ENCODE assay signal across 9 cellular contexts in the genomic region with DNA sequence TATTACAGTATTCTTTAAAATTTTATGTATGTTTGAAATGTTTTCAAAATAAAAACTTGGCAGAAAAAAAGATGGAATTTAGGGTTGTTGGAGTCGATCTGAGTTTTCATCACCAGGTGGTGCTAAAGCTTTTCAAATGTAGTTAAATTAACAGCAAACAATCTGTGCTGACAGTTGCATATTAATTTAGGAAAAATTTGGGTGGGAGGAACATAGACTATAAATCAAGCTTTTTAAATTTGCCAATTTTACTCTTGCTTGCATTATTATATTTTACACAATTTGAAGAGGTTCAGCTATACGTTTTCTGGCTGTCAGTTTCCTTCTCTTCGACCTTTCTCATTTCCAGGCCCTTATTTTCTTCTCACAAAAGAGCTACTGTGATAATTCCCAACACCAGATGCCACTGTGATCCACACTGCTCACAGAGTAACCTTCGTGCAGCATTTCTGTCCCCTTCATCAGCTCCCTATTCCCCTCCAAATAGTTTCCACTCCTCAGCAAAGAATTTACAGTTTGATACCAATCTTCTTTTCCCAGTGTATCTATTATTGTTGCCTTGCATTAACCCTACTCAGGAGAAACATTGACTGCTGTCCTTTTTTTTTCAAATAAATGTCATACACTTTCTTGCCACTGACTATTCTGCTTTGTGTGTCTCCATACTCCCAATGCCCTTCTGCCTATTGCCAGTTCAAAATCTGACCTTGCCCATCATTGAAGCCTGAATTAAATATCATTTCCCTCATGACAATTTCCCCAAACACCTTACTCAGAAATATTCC. TPM values are rescaled to one million over a fixed set of nuclear protein-coding genes. Genes with fewer than 3 reads are reported as not detected.
DNase-seq lines count a peak whose midpoint lies in the region; ATAC-seq and TF ChIP-seq lines count a peak whose summit lies in the region.
"Had no signal": no experiment of that assay in that cellular context is flagged by ENCODE, and none has a peak within 500 bp of the region (broad histone marks: within the 10 kb centered on the region; RNA-seq: fewer than 3 reads in every experiment).

No MANE protein-coding gene starts in this region.

- no peak overlapping the region for H3K4me3 ChIP-seq in thoracic aorta
- H3K4me3 ChIP-seq: BLaER1 treated with 17β-estradiol and CSF1 and Interleukin-3, amounts not matched to agents 10 nM and 100 nM had no signal

- no peak overlapping the region for H3K27ac Mint-ChIP-seq in activated T-cell treated with anti-CD3 and anti-CD28 coated beads, Interleukin-2, amount 50 U/mL, for 72 hours

- no peaks in the 10 kb centered on the region for H3K4me1 ChIP-seq in thoracic aorta (ENCODE audit: control insufficient read depth in 1 of 2, low read depth in 2 of 2)
- H3K4me1 ChIP-seq: BLaER1 treated with 17β-estradiol and CSF1 and Interleukin-3, amounts not matched to agents 10 nM and 100 nM had no signal

- no peaks in the 10 kb centered on the region for H3K27me3 Mint-ChIP-seq in activated T-cell treated with anti-CD3 and anti-CD28 coated beads, Interleukin-2, amount 50 U/mL, for 72 hours (ENCODE audit: low read depth)
- peaks cover 5% of the 10 kb centered on the region for H3K27me3 Mint-ChIP-seq in activated T-cell treated with anti-CD3 and anti-CD28 coated beads, Interleukin-2, amount 50 U/mL, for 4 hours (ENCODE audit: low read depth)

- H3K9me3 ChIP-seq in thoracic aorta = no peaks in the 10 kb centered on the region
- H3K9me3 ChIP-seq: BLaER1 treated with 17β-estradiol and CSF1 and Interleukin-3, amounts not matched to agents 10 nM and 100 nM had no signal

- ATAC-seq in thoracic aorta (ENCODE audit: insufficient number of reproducible peaks, low FRiP score, low read depth) = no peak
- no peak for ATAC-seq in activated T-cell treated with anti-CD3 and anti-CD28 coated beads, Interleukin-2, amount 50 U/mL, for 72 hours (replicated peaks in 1 of 2)
- ATAC-seq in activated T-cell treated with anti-CD3 and anti-CD28 coated beads, Interleukin-2, amount 50 U/mL, for 4 hours = no peak

- no peaks in the 10 kb centered on the region for H3K4me1 Mint-ChIP-seq in activated T-cell treated with anti-CD3 and anti-CD28 coated beads, Interleukin-2, amount 50 U/mL, for 72 hours (ENCODE audit: low read depth)
- H3K4me1 Mint-ChIP-seq in activated T-cell treated with anti-CD3 and anti-CD28 coated beads, Interleukin-2, amount 50 U/mL, for 4 hours (ENCODE audit: low read depth) = no peaks in the 10 kb centered on the region

- peak; percentile 50 for TF ChIP-seq CTCF in thoracic aorta (IDR thresholded peaks at IDR 0.05)

- H3K27me3 ChIP-seq in thoracic aorta (replicated peaks; ENCODE audit: insufficient read depth) = no peaks in the 10 kb centered on the region
- H3K27me3 ChIP-seq: BLaER1 treated with 17β-estradiol and CSF1 and Interleukin-3, amounts not matched to agents 10 nM and 100 nM had no signal

- DNase-seq in DMS53 (lab: John Stamatoyannopoulos, UW) (peak; percentile 47), DMS53 treated with DMSO at 0.1 percent for 48 hours (lab: John Stamatoyannopoulos, UW; ENCODE audit: unreplicated experiment) (no peak), NAMALWA (ENCODE audit: low spot score) (peak; percentile 51), amniotic stem cell (lab: John Stamatoyannopoulos, UW) (peak; percentile 19), iris pigment epithelial cell (ENCODE audit: low read depth) (peak; percentile 46), thoracic aorta (ENCODE audit: low spot score) (no peak)
- no peak for DNase-seq in activated T-cell treated with anti-CD3 and anti-CD28 coated beads, Interleukin-2, amount 50 U/mL, for 72 hours
- no peak for DNase-seq in activated T-cell treated with anti-CD3 and anti-CD28 coated beads, Interleukin-2, amount 50 U/mL, for 4 hours

- H3K9me3 Mint-ChIP-seq in activated T-cell treated with anti-CD3 and anti-CD28 coated beads, Interleukin-2, amount 50 U/mL, for 72 hours = no peaks in the 10 kb centered on the region
- H3K9me3 Mint-ChIP-seq in activated T-cell treated with anti-CD3 and anti-CD28 coated beads, Interleukin-2, amount 50 U/mL, for 4 hours = no peaks in the 10 kb centered on the region

- H3K4me3 Mint-ChIP-seq in activated T-cell treated with anti-CD3 and anti-CD28 coated beads, Interleukin-2, amount 50 U/mL, for 72 hours = no peak overlapping the region
- no peak overlapping the region for H3K4me3 Mint-ChIP-seq in activated T-cell treated with anti-CD3 and anti-CD28 coated beads, Interleukin-2, amount 50 U/mL, for 4 hours

- H3K27ac ChIP-seq in thoracic aorta = no peak overlapping the region
- H3K27ac ChIP-seq: BLaER1 treated with 17β-estradiol and CSF1 and Interleukin-3, amounts not matched to agents 10 nM and 100 nM had no signal

- no peaks in the 10 kb centered on the region for H3K36me3 Mint-ChIP-seq in activated T-cell treated with anti-CD3 and anti-CD28 coated beads, Interleukin-2, amount 50 U/mL, for 72 hours (ENCODE audit: insufficient read depth in 2 of 2)
- H3K36me3 Mint-ChIP-seq in activated T-cell treated with anti-CD3 and anti-CD28 coated beads, Interleukin-2, amount 50 U/mL, for 4 hours (ENCODE audit: insufficient read depth) = no peaks in the 10 kb centered on the region

- H3K36me3 ChIP-seq in thoracic aorta = no peaks in the 10 kb centered on the region
- H3K36me3 ChIP-seq: BLaER1 treated with 17β-estradiol and CSF1 and Interleukin-3, amounts not matched to agents 10 nM and 100 nM had no signal

RNA-seq across cellular contexts. Expression of a gene that starts 53.4 kb away (rescaled TPM):
- 10 to 100 TPM in 1 of 2 donors, 1 to 10 TPM in 1; 7.4 to 12.2 TPM for total RNA-seq in thoracic aorta
- 1 to 10 TPM; 6.0 to 7.1 TPM for total RNA-seq in activated T-cell treated with anti-CD3 and anti-CD28 coated beads, Interleukin-2, amount 50 U/mL, for 72 hours
- total RNA-seq in activated T-cell treated with anti-CD3 and anti-CD28 coated beads, Interleukin-2, amount 50 U/mL, for 4 hours = 10 to 100 TPM; 10.7 to 17.5 (median 15.8) TPM

Comparison
In these comparisons a context has a peak if more than half of its experiments do, and no peak if none do; other contexts are left out.
1. DNase-seq: peak in DMS53 (single experiment), NAMALWA (single experiment), amniotic stem cell (single experiment) and iris pigment epithelial cell (single experiment); none in DMS53 treated with DMSO at 0.1 percent for 48 hours (single experiment), thoracic aorta (single experiment), activated T-cell treated with anti-CD3 and anti-CD28 coated beads, Interleukin-2, amount 50 U/mL, for 72 hours (0 of 2) and activated T-cell treated with anti-CD3 and anti-CD28 coated beads, Interleukin-2, amount 50 U/mL, for 4 hours (single experiment).